ENCODE assay signal across 1 cellular context in genomic region chr16:4768549-4769305, GRCh38.
A peak's percentile ranks its signal among the peaks of the same experiment; 100 is the strongest.
TF ChIP-seq lines count a peak whose summit lies in the region.

No MANE protein-coding gene starts in this region.

TF ChIP-seq in K562, 482 proteins besides CTCF, POLR2A, EP300 and RAD21 (continues in another document):
- TF ChIP-seq SMARCA5 (IDR thresholded peaks at IDR 0.05): peak; percentile 81; the same call in 1 of the 2 replicates
- no peak for TF ChIP-seq TEAD2 (tag; IDR thresholded peaks at IDR 0.05)
- TF ChIP-seq NEUROD1 (IDR thresholded peaks at IDR 0.05; ENCODE audit: borderline replicate concordance, low read depth, low read length, partially characterized antibody): peak; percentile 27
- TF ChIP-seq MAX (CRISPR knock-in tag; IDR thresholded peaks at IDR 0.05): 0 out of 2 replicates have a peak, but pooled peaks have one; percentile 14
- peak; percentile 41 for TF ChIP-seq PCBP1 (IDR thresholded peaks at IDR 0.05; ENCODE audit: low read depth, low read length, poor library complexity, severe bottlenecking)
- TF ChIP-seq SUPT5H (IDR thresholded peaks at IDR 0.05): peak; percentile 86
- TF ChIP-seq SP1 (CRISPR knock-in tag; IDR thresholded peaks at IDR 0.05): peak; percentile 74; the same call in 1 of the 2 replicates
- TF ChIP-seq FOXM1 (IDR thresholded peaks at IDR 0.05; ENCODE audit: low read depth): no peak
- TF ChIP-seq FOXM1 (CRISPR knock-in tag; IDR thresholded peaks at IDR 0.05; ENCODE audit: low read depth): peak; percentile 68
- TF ChIP-seq PML (IDR thresholded peaks at IDR 0.05; ENCODE audit: low read length): peak; percentile 46; the same call in 1 of the 2 replicates
- peak; percentile 75 for TF ChIP-seq VEZF1 (CRISPR knock-in tag; IDR thresholded peaks at IDR 0.05)
- peak; percentile 56; the same call in 1 of the 2 replicates for TF ChIP-seq POLR2AphosphoS5 (IDR thresholded peaks at IDR 0.05; ENCODE audit: control insufficient read depth, insufficient read depth, low read depth, low read length)
- TF ChIP-seq MEIS2 (IDR thresholded peaks at IDR 0.05; ENCODE audit: partially characterized antibody): peak; percentile 58
- peak; percentile 91 for TF ChIP-seq ELF1 (tag; IDR thresholded peaks at IDR 0.05)
- TF ChIP-seq POLR2G (IDR thresholded peaks at IDR 0.05; ENCODE audit: low read depth, low read length): peak; percentile 76
- TF ChIP-seq E2F1 (CRISPR knock-in tag; IDR thresholded peaks at IDR 0.05): 0 out of 2 replicates have a peak, but pooled peaks have one; percentile 45
- peak; percentile 20; the same call in 1 of the 2 replicates for TF ChIP-seq TOE1 (IDR thresholded peaks at IDR 0.05; ENCODE audit: borderline replicate concordance)
- TF ChIP-seq TOE1 (CRISPR knock-in tag; IDR thresholded peaks at IDR 0.05; ENCODE audit: borderline replicate concordance, low read depth): no peak
- peak; percentile 89 for TF ChIP-seq ZNF134 (CRISPR knock-in tag; conservative IDR thresholded peaks at IDR 0.05)
- no peak for TF ChIP-seq ZBTB1 (CRISPR knock-in tag; IDR thresholded peaks at IDR 0.05; ENCODE audit: borderline replicate concordance, low read depth)
- peak in 2 of 3 experiments; percentile 45 to 47 for TF ChIP-seq YY1 (IDR thresholded peaks at IDR 0.05; ENCODE audit: borderline replicate concordance in 1 of 3, control insufficient read depth in 1 of 3, extremely low read depth in 1 of 3, insufficient read depth in 3 of 3, insufficient read length in 1 of 3, insufficient replicate concordance in 2 of 3, low read depth in 1 of 3, low read length in 2 of 3)
- peak; percentile 97 for TF ChIP-seq ZBTB7A (IDR thresholded peaks at IDR 0.05; ENCODE audit: borderline replicate concordance, control insufficient read depth, low read depth, low read length)
- TF ChIP-seq SREBF1 (IDR thresholded peaks at IDR 0.05; ENCODE audit: borderline replicate concordance, low read depth, low read length): no peak
- peak; percentile 33 for TF ChIP-seq L3MBTL2 (IDR thresholded peaks at IDR 0.05)
- TF ChIP-seq HMBOX1 (IDR thresholded peaks at IDR 0.05): peak; percentile 49; the same call in 1 of the 2 replicates
- no peak for TF ChIP-seq PHTF2 (CRISPR knock-in tag; IDR thresholded peaks at IDR 0.05)
- TF ChIP-seq TBP (optimal IDR thresholded peaks at IDR 0.05; ENCODE audit: low read depth, low read length): peak; percentile 45
- TF ChIP-seq MBD2 (IDR thresholded peaks at IDR 0.05; ENCODE audit: borderline replicate concordance, low read depth): 0 out of 2 replicates have a peak, but pooled peaks have one; percentile 44
- TF ChIP-seq GMEB1 (CRISPR knock-in tag; IDR thresholded peaks at IDR 0.05): peak; percentile 31; the same call in 1 of the 2 replicates
- TF ChIP-seq ESRRA (IDR thresholded peaks at IDR 0.05; ENCODE audit: borderline replicate concordance, low read depth): peak; percentile 12; the same call in 1 of the 2 replicates
- peak; percentile 63 to 69 for TF ChIP-seq SIX5 (IDR thresholded peaks at IDR 0.05; ENCODE audit: borderline replicate concordance in 1 of 2, insufficient read depth in 1 of 2, low read depth in 1 of 2, low read length in 2 of 2)
- peak in 1 of 2 experiments; percentile 51; a peak in 1 of 4 replicates for TF ChIP-seq TRIM24 (IDR thresholded peaks at IDR 0.05)
- TF ChIP-seq ETV1 (tag; conservative IDR thresholded peaks at IDR 0.05; ENCODE audit: low read depth): peak; percentile 59; the same call in 1 of the 2 replicates
- TF ChIP-seq SMARCA4 (IDR thresholded peaks at IDR 0.05): no peak
- peak; percentile 88; the same call in 1 of the 2 replicates for TF ChIP-seq HDAC2 (IDR thresholded peaks at IDR 0.05)
- TF ChIP-seq NR2C1 (IDR thresholded peaks at IDR 0.05): peak; percentile 73
- peak; percentile 87 for TF ChIP-seq NR2C1 (tag; IDR thresholded peaks at IDR 0.05)
- TF ChIP-seq ZNF507 (tag; conservative IDR thresholded peaks at IDR 0.05): no peak
- peak; percentile 86; the same call in 1 of the 2 replicates for TF ChIP-seq ETS1 (conservative IDR thresholded peaks at IDR 0.05; ENCODE audit: control insufficient read depth, low read depth, low read length)
- TF ChIP-seq MNT (conservative IDR thresholded peaks at IDR 0.05): peak in 1 of 2 experiments; percentile 25; a peak in 2 of 4 replicates
- peak in 1 of 2 experiments; percentile 23 for TF ChIP-seq E2F6 (IDR thresholded peaks at IDR 0.05; ENCODE audit: borderline replicate concordance in 1 of 2, extremely low read depth in 1 of 2, insufficient read depth in 1 of 2, insufficient read length in 1 of 2, low read depth in 1 of 2, low read length in 1 of 2, poor library complexity in 1 of 2, severe bottlenecking in 1 of 2)
- 0 out of 2 replicates have a peak, but pooled peaks have one; percentile 35 for TF ChIP-seq ZNF431 (CRISPR knock-in tag; IDR thresholded peaks at IDR 0.05)
- no peak for TF ChIP-seq SNIP1 (IDR thresholded peaks at IDR 0.05; ENCODE audit: low read depth)
- TF ChIP-seq NRF1 (conservative IDR thresholded peaks at IDR 0.05 in 1 of 2, IDR thresholded peaks at IDR 0.05 in 1 of 2): peak; percentile 96
- peak in 1 of 2 experiments; percentile 73; a peak in 1 of 4 replicates for TF ChIP-seq KDM4B (IDR thresholded peaks at IDR 0.05; ENCODE audit: borderline replicate concordance in 2 of 2, low read depth in 1 of 2)
- TF ChIP-seq GABPA (tag; conservative IDR thresholded peaks at IDR 0.05; ENCODE audit: low read depth): peak; percentile 94
- peak; percentile 66 for TF ChIP-seq PHF20 (IDR thresholded peaks at IDR 0.05; ENCODE audit: partially characterized antibody)
- peak; percentile 78; the same call in 1 of the 2 replicates for TF ChIP-seq ZBTB2 (IDR thresholded peaks at IDR 0.05)
- TF ChIP-seq CEBPB (tag; IDR thresholded peaks at IDR 0.05): no peak
- no peak for TF ChIP-seq ZKSCAN3 (CRISPR knock-in tag; IDR thresholded peaks at IDR 0.05)
- peak; percentile 10 to 26; a peak in 1 of 4 replicates for TF ChIP-seq TBL1XR1 (IDR thresholded peaks at IDR 0.05; ENCODE audit: low read length in 2 of 2)
- TF ChIP-seq NKRF (IDR thresholded peaks at IDR 0.05; ENCODE audit: borderline replicate concordance): peak; percentile 14; the same call in 1 of the 2 replicates
- TF ChIP-seq ARHGAP35 (IDR thresholded peaks at IDR 0.05; ENCODE audit: partially characterized antibody): peak; percentile 59
- TF ChIP-seq CREB3L1 (IDR thresholded peaks at IDR 0.05; ENCODE audit: borderline replicate concordance, low read depth): peak; percentile 89
